8 cellular contexts compared by ENCODE assay signal in the genomic region with DNA sequence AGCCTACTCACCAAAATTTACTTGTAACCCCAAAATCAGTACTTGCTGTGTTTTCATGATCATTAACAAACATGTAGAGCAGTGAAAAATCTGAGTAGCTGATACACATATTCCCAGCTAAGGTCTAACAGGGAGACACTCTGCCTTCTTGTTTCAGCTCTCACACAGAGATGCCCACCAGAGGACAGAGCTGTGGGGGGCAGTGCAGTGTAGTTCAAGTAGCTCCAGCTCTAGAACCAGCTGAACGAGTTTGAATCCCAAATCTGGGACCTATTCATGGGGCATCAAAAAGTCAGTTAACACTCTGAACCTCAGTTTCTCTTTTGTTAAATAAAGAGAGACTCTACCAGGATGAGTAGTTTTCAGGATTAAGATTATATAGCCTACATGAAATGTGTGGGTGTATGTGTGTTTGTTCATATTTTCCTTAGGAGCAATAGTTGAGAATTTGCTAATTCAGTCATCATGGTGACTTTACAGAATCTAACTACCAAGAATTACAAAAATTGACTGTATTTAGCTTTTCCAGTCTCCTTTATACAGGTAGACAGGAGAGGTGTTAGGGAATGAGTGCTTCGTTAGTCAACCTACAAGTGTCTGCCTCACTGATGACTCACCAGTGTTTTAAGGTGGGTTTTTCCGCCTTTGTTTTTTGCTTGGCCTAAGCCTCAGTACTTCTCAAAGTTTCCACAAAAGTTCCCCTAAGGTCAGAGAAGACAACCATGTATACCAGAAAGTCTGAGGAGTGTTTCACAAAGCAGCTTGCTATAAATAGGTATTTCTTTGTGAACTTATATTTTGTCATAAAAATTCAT.
DNase-seq lines count a peak whose midpoint lies in the region; ATAC-seq, FAIRE-seq and TF ChIP-seq lines count a peak whose summit lies in the region.

No MANE protein-coding gene starts in this region.

- no peak overlapping the region for H3K4me2 ChIP-seq in GM12878 (ENCODE audit: control insufficient read depth, insufficient read depth)

- TF ChIP-seq RAD21 in GM12878 (IDR thresholded peaks at IDR 0.05; ENCODE audit: insufficient read depth, low read depth, low read length), result no peak

- no TSS peak for BruUV-seq in GM12878 (replicated peaks; lab: Mats Ljungman, UMichigan)

- WGBS in GM12878 (ENCODE audit: insufficient coverage, insufficient replicate concordance, low lambda C conversion rate, missing lambda C conversion rate), result 22% methylated on average over 3 of the region's 3 CpGs
- 94 to 96% methylated on average over 3 of the region's 3 CpGs for WGBS in testis, 2 donors

- intact Hi-C loops in GM12878 (cut with micrococcal nuclease; ENCODE audit: unreplicated experiment), result loop anchor here (10.0 kb wide), 1 partner anchor 299 kb away; no protein-coding TSS in a partner anchor
- intact Hi-C loops in uterus (cut with DNase I; ENCODE audit: low total_unique reads), result no loop called here
- intact Hi-C loops in testis (cut with DNase I; ENCODE audit: low total_unique reads), result no loop called here

- no peak for TF ChIP-seq POLR2A in GM12878 (IDR thresholded peaks at IDR 0.05; ENCODE audit: low read depth, low read length)
- no peak for TF ChIP-seq POLR2A in uterus (IDR thresholded peaks at IDR 0.05)
- no peak for TF ChIP-seq POLR2A in testis (IDR thresholded peaks at IDR 0.05)

- SMC1A ChIA-PET in GM12878 (lab: Charles Lee; ENCODE audit: uncharacterized antibody, unreplicated experiment), result interaction anchor here (0.6 to 3.2 kb wide), 7 partner anchors 9 to 509 kb away, joined by 3 to 18 read pairs (median 4); a partner anchor contains a TSS

- in situ Hi-C loops in GM12878 (cut with MboI), result no loop called here

- H3K27ac ChIP-seq in GM12878 (ENCODE audit: control insufficient read depth, insufficient read depth), result no peak overlapping the region
- no peak overlapping the region for H3K27ac ChIP-seq in uterus
- H3K27ac ChIP-seq in testis, result no peak overlapping the region

- no peak for TF ChIP-seq EP300 in GM12878 (IDR thresholded peaks at IDR 0.05; ENCODE audit: borderline replicate concordance in 1 of 2, control insufficient read depth in 1 of 2, low read depth in 2 of 2, low read length in 2 of 2)

- H3K36me3 ChIP-seq in GM06990 (ENCODE audit: control insufficient read depth, insufficient read depth, low read length) (no peaks in the 10 kb centered on the region), GM12878 (ENCODE audit: control insufficient read depth in 2 of 2, insufficient read depth in 2 of 2, low read length in 1 of 2) (no peaks in the 10 kb centered on the region), uterus (no peaks in the 10 kb centered on the region), testis (ENCODE audit: low read depth, missing control alignments) (no peaks in the 10 kb centered on the region)

- H3K4me1 ChIP-seq in GM12878 (ENCODE audit: control insufficient read depth, insufficient read depth, low read length) (0 out of 2 replicates have a peak, but pooled peaks cover 4% of the 10 kb centered on the region), uterus (no peaks in the 10 kb centered on the region), testis (no peaks in the 10 kb centered on the region)

- H3K9me3 ChIP-seq in GM12878 (replicated peaks; ENCODE audit: control insufficient read depth, insufficient read depth, low read length) (no peaks in the 10 kb centered on the region), uterus (no peaks in the 10 kb centered on the region), testis (no peaks in the 10 kb centered on the region)

- H3K4me3 ChIP-seq in GM06990 (replicated peaks; ENCODE audit: low read depth, low read length), result no peak overlapping the region
- H3K4me3 ChIP-seq in GM12878, result no peak overlapping the region
- H3K4me3 ChIP-seq in uterus, result no peak overlapping the region
- H3K4me3 ChIP-seq in testis, result no peak overlapping the region

- DNase-seq in GM06990 (ENCODE audit: extremely low read depth, insufficient read length), result peak; percentile 5
- peak; percentile 37 for DNase-seq in GM20000 (ENCODE audit: low spot score)
- DNase-seq in GM12878 (ENCODE audit: low read depth, low spot score), result peak; percentile 51
- no peak for DNase-seq in uterus
- DNase-seq in cortex of kidney (lab: John Stamatoyannopoulos, UW), result no peak
- no peak for DNase-seq in testis
- no peak for DNase-seq in NCI-H1105 (lab: John Stamatoyannopoulos, UW)

- H3K27me3 ChIP-seq in GM06990 (replicated peaks; ENCODE audit: control insufficient read depth, insufficient read depth, low read length) (no peaks in the 10 kb centered on the region), GM12878 (replicated peaks in 1 of 2; ENCODE audit: control insufficient read depth in 2 of 2, insufficient read depth in 2 of 2, low read length in 1 of 2) (no peaks in the 10 kb centered on the region), uterus (no peaks in the 10 kb centered on the region), testis (no peaks in the 10 kb centered on the region)

- POLR2A ChIA-PET in GM12878 (lab: Charles Lee), result no interaction called here

- peak; percentile 87 for ATAC-seq in HG03442 (IDR thresholded peaks at IDR 0.05; ENCODE audit: unreplicated experiment)
- peak; percentile 97 for ATAC-seq in GM12878

- no peak overlapping the region for H2AFZ ChIP-seq in GM12878 (ENCODE audit: control insufficient read depth, low read depth, low read length)

- no peak overlapping the region for H3K9ac ChIP-seq in GM12878 (ENCODE audit: control insufficient read depth, insufficient read depth, low read length)

- TF ChIP-seq CTCF in GM06990 (IDR thresholded peaks at IDR 0.05; ENCODE audit: insufficient read depth, low read length, poor library complexity, severe bottlenecking) (no peak), GM20000 (IDR thresholded peaks at IDR 0.05; ENCODE audit: extremely low read depth, missing control alignments) (no peak), GM12878 (IDR thresholded peaks at IDR 0.05 in 2 of 3, conservative IDR thresholded peaks at IDR 0.05 in 1 of 3; ENCODE audit: control insufficient read depth in 2 of 3, extremely low read depth in 1 of 3, insufficient read depth in 1 of 3, low read depth in 3 of 3, low read length in 3 of 3) (no peak), uterus (IDR thresholded peaks at IDR 0.05) (no peak), testis (IDR thresholded peaks at IDR 0.05) (no peak)

- RAD21 ChIA-PET in GM12878 (lab: Charles Lee; ENCODE audit: unreplicated experiment), result interaction anchor here (0.5 to 2.7 kb wide), 7 partner anchors 9 to 508 kb away, joined by 3 to 9 read pairs (median 3); a partner anchor contains a TSS

- CTCF ChIA-PET in GM12878 (lab: Yijun Ruan, JAX), result interaction anchor here (0.5 to 1.8 kb wide), 5 partner anchors 9 to 499 kb away, joined by 3 to 4 read pairs (median 4); no protein-coding TSS in a partner anchor

- H4K20me1 ChIP-seq in GM12878 (ENCODE audit: control insufficient read depth, insufficient read depth), result no peaks in the 10 kb centered on the region

- H3K79me2 ChIP-seq in GM12878 (ENCODE audit: control insufficient read depth, insufficient read depth, low read length), result no peaks in the 10 kb centered on the region

- peak; percentile 13 for FAIRE-seq in GM12878 (lab: Jason Lieb, UNC)

TF ChIP-seq in GM12878, 131 proteins besides CTCF, POLR2A, EP300 and RAD21:
- TF ChIP-seq CEBPB (IDR thresholded peaks at IDR 0.05; ENCODE audit: borderline replicate concordance in 1 of 2, low read depth in 2 of 2, low read length in 2 of 2) (no peak), BCL11A (IDR thresholded peaks at IDR 0.05; ENCODE audit: low read depth, low read length) (peak; percentile 19; the same call in 1 of the 2 replicates), ZNF24 (IDR thresholded peaks at IDR 0.05) (0 out of 2 replicates have a peak, but pooled peaks have one; percentile 9), EED (IDR thresholded peaks at IDR 0.05; ENCODE audit: low read depth) (peak; percentile 53; the same call in 1 of the 2 replicates), ATF7 (IDR thresholded peaks at IDR 0.05; ENCODE audit: low read depth) (no peak), MXI1 (IDR thresholded peaks at IDR 0.05; ENCODE audit: low read depth, low read length) (no peak), NR2F1 (conservative IDR thresholded peaks at IDR 0.05) (peak; percentile 74), POLR2AphosphoS2 (IDR thresholded peaks at IDR 0.05; ENCODE audit: low read depth, low read length) (no peak), SMAD5 (IDR thresholded peaks at IDR 0.05; ENCODE audit: low read depth) (no peak), SUPT20H (IDR thresholded peaks at IDR 0.05; ENCODE audit: borderline replicate concordance, control insufficient read depth, low read depth, low read length) (no peak), MTA2 (IDR thresholded peaks at IDR 0.05; ENCODE audit: low read depth) (peak; percentile 40), IKZF1 (conservative IDR thresholded peaks at IDR 0.05) (0 out of 2 replicates have a peak, but pooled peaks have one; percentile 35), DPF2 (IDR thresholded peaks at IDR 0.05) (peak; percentile 50; the same call in 1 of the 2 replicates), IKZF2 (IDR thresholded peaks at IDR 0.05) (peak; percentile 55 to 71), HDAC2 (IDR thresholded peaks at IDR 0.05) (no peak), RUNX3 (IDR thresholded peaks at IDR 0.05; ENCODE audit: low read length) (peak; percentile 50; the same call in 1 of the 2 replicates), NFIC (IDR thresholded peaks at IDR 0.05; ENCODE audit: low read depth, low read length) (peak; percentile 46; the same call in 1 of the 2 replicates), JUNB (IDR thresholded peaks at IDR 0.05) (peak; percentile 68)
- TF ChIP-seq, protein P1, sequence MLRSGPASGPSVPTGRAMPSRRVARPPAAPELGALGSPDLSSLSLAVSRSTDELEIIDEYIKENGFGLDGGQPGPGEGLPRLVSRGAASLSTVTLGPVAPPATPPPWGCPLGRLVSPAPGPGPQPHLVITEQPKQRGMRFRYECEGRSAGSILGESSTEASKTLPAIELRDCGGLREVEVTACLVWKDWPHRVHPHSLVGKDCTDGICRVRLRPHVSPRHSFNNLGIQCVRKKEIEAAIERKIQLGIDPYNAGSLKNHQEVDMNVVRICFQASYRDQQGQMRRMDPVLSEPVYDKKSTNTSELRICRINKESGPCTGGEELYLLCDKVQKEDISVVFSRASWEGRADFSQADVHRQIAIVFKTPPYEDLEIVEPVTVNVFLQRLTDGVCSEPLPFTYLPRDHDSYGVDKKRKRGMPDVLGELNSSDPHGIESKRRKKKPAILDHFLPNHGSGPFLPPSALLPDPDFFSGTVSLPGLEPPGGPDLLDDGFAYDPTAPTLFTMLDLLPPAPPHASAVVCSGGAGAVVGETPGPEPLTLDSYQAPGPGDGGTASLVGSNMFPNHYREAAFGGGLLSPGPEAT (IDR thresholded peaks at IDR 0.05; ENCODE audit: low read depth), result peak; percentile 62; the same call in 1 of the 2 replicates
- TF ChIP-seq, protein P2, sequence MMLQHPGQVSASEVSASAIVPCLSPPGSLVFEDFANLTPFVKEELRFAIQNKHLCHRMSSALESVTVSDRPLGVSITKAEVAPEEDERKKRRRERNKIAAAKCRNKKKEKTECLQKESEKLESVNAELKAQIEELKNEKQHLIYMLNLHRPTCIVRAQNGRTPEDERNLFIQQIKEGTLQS (IDR thresholded peaks at IDR 0.05; ENCODE audit: borderline replicate concordance, extremely low read depth, low read depth, low read length), result no peak
TF ChIP-seq in GM12878: peak in this region for 12.

Comparison
In these comparisons a context has a peak if more than half of its experiments do, and no peak if none do; other contexts are left out.
1. DNase-seq: peak in GM06990 (single experiment), GM20000 (single experiment) and GM12878 (single experiment); none in uterus (0 of 2), cortex of kidney (single experiment), testis (single experiment) and NCI-H1105 (single experiment).